Comparison of ENCODE assay signal across 9 cellular contexts in the genomic region with DNA sequence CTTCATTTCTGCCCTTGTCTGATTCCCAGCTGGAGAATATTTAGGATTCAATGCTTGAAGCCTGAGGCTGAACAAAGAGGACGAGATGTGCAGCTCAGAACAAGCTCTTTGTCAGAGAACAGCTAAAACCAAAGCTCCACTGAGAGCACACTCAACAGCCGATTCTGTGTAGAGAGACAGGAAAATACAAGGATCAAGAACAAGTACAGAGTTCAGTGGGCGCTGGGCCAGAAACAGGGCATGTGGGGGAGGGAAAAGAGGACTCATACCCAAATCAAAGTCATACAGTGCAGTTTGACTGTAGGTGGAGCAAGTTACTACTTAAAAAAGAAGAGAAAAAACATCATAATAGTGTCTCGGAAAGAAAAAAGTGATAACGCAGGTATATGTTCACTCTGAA. TPM values are rescaled to one million over a fixed set of nuclear protein-coding genes. Genes with fewer than 3 reads are reported as not detected.
A peak's percentile ranks its signal among the peaks of the same experiment; 100 is the strongest.
DNase-seq lines count a peak whose midpoint lies in the region; ATAC-seq and TF ChIP-seq lines count a peak whose summit lies in the region.
"Had no signal": no experiment of that assay in that cellular context is flagged by ENCODE, and none has a peak within 500 bp of the region (broad histone marks: within the 10 kb centered on the region; RNA-seq: fewer than 3 reads in every experiment).

Gene AGMO, minus strand, starts transcription at position 176 of the 400 bp plus-strand sequence.

- H3K27ac ChIP-seq in layer of hippocampus (ENCODE audit: low read depth, low read length): peak within 1 kb of the TSS; percentile 82
- H3K27ac ChIP-seq in testis: peak within 1 kb of the TSS; percentile 76 to 78
- H3K27ac ChIP-seq: KMS-11 had no signal

- H3K4me3 ChIP-seq in testis: no peak within 1 kb of the TSS

- H3K27me3 Mint-ChIP-seq in chondrocyte (ENCODE audit: low read depth): no peaks in the 10 kb centered on the region
- no peaks in the 10 kb centered on the region for H3K27me3 Mint-ChIP-seq in activated CD4-positive, alpha-beta memory T cell treated with anti-CD3 and anti-CD28 coated beads for 36 hours
- no peaks in the 10 kb centered on the region for H3K27me3 Mint-ChIP-seq in T-helper 17 cell

- TF ChIP-seq POLR2A in testis (IDR thresholded peaks at IDR 0.05): no peak

- H3K9me3 Mint-ChIP-seq in chondrocyte (ENCODE audit: low read depth): peaks cover 3% of the 10 kb centered on the region
- H3K9me3 Mint-ChIP-seq in activated CD4-positive, alpha-beta memory T cell treated with anti-CD3 and anti-CD28 coated beads for 36 hours: no peaks in the 10 kb centered on the region

- H3K36me3 ChIP-seq in testis (ENCODE audit: low read depth, missing control alignments): no peaks in the 10 kb centered on the region

- CTCF ChIA-PET in activated CD4-positive, alpha-beta memory T cell treated with anti-CD3 and anti-CD28 coated beads for 36 hours (lab: Charles Lee): no interaction called here

- TF ChIP-seq CTCF in chondrocyte (IDR thresholded peaks at IDR 0.05): peak; percentile 71
- TF ChIP-seq CTCF in testis (IDR thresholded peaks at IDR 0.05): no peak

- H3K36me3 Mint-ChIP-seq in chondrocyte (ENCODE audit: low read depth) (no peaks in the 10 kb centered on the region), T-helper 17 cell (ENCODE audit: low read depth) (no peaks in the 10 kb centered on the region)
- no peaks in the 10 kb centered on the region for H3K36me3 Mint-ChIP-seq in activated CD4-positive, alpha-beta memory T cell treated with anti-CD3 and anti-CD28 coated beads for 36 hours

- H3K9me3 ChIP-seq in testis: no peaks in the 10 kb centered on the region
- H3K9me3 ChIP-seq in T-helper 17 cell (ENCODE audit: control insufficient read depth, low read length, poor library complexity, severe bottlenecking): no peaks in the 10 kb centered on the region

- ATAC-seq in HG02678 (IDR thresholded peaks at IDR 0.05; ENCODE audit: unreplicated experiment) (no peak), T-helper 17 cell (no peak)

- POLR2A ChIA-PET in activated CD4-positive, alpha-beta memory T cell treated with anti-CD3 and anti-CD28 coated beads for 36 hours (lab: Charles Lee): no interaction called here

- H3K27me3 ChIP-seq in layer of hippocampus (ENCODE audit: control insufficient read depth, insufficient read depth, low read length) (no peaks in the 10 kb centered on the region), testis (no peaks in the 10 kb centered on the region)

- WGBS in testis, 2 donors: 45 to 52% methylated on average over 5 of the region's 5 CpGs

- H3K27ac Mint-ChIP-seq in chondrocyte (ENCODE audit: unreplicated experiment) (peak within 1 kb of the TSS; percentile 88), T-helper 17 cell (no peak within 1 kb of the TSS)
- no peak within 1 kb of the TSS for H3K27ac Mint-ChIP-seq in activated CD4-positive, alpha-beta memory T cell treated with anti-CD3 and anti-CD28 coated beads for 36 hours

- H3K4me3 Mint-ChIP-seq in chondrocyte (ENCODE audit: unreplicated experiment): peak within 1 kb of the TSS; percentile 58
- H3K4me3 Mint-ChIP-seq in activated CD4-positive, alpha-beta memory T cell treated with anti-CD3 and anti-CD28 coated beads for 36 hours: no peak within 1 kb of the TSS
- H3K4me3 Mint-ChIP-seq in T-helper 17 cell: no peak within 1 kb of the TSS

- DNase-seq in NCI-H345 (lab: John Stamatoyannopoulos, UW): peak; percentile 65
- DNase-seq in chondrocyte (ENCODE audit: low spot score): no peak
- peak; percentile 70 for DNase-seq in testis
- DNase-seq in activated CD4-positive, alpha-beta memory T cell treated with anti-CD3 and anti-CD28 coated beads for 36 hours: no peak
- DNase-seq in NK-92 treated with Interleukin-12 subunit alpha and Interleukin-12 subunit beta, amount 100 ng/mL, for 24 hours (lab: John Stamatoyannopoulos, UW): no peak
- DNase-seq in T-helper 17 cell: no peak

- H3K4me1 Mint-ChIP-seq in chondrocyte (ENCODE audit: low read depth) (peaks cover 48% of the 10 kb centered on the region), T-helper 17 cell (no peaks in the 10 kb centered on the region)
- no peaks in the 10 kb centered on the region for H3K4me1 Mint-ChIP-seq in activated CD4-positive, alpha-beta memory T cell treated with anti-CD3 and anti-CD28 coated beads for 36 hours (ENCODE audit: low read depth)

- peaks cover 6% of the 10 kb centered on the region for H3K4me1 ChIP-seq in testis

- intact Hi-C loops in testis (cut with DNase I; ENCODE audit: low total_unique reads): no loop called here
- intact Hi-C loops in activated CD4-positive, alpha-beta memory T cell treated with anti-CD3 and anti-CD28 coated beads for 36 hours (cut with micrococcal nuclease): no loop called here

RNA-seq across cellular contexts. Expression of gene AGMO, which starts in this region (rescaled TPM):
- total RNA-seq in chondrocyte (0.60 to 3.8 TPM (median 0.72 TPM) in 3 replicates), testis (10 to 100 TPM; 46.6 to 52.8 TPM), T-helper 17 cell (not detected)
- polyA plus RNA-seq in testis (ENCODE audit: insufficient read depth, low read depth, low replicate concordance): 13.1 TPM
- total RNA-seq in activated CD4-positive, alpha-beta memory T cell treated with anti-CD3 and anti-CD28 coated beads for 36 hours: not detected

Comparison
In these comparisons a context has a peak if more than half of its experiments do, and no peak if none do; other contexts are left out.
1. DNase-seq: peak in NCI-H345 (single experiment) and testis (single experiment); none in chondrocyte (single experiment), activated CD4-positive, alpha-beta memory T cell treated with anti-CD3 and anti-CD28 coated beads for 36 hours (single experiment), NK-92 treated with Interleukin-12 subunit alpha and Interleukin-12 subunit beta, amount 100 ng/mL, for 24 hours (single experiment) and T-helper 17 cell (0 of 3).